In genomic region chr10:133104076-133104965, GRCh38 we compare ENCODE assay signal across 24 cellular contexts. TPM values are rescaled to one million over a fixed set of nuclear protein-coding genes. Genes with fewer than 3 reads are reported as not detected.
"Had no signal": no experiment of that assay in that cellular context is flagged by ENCODE, and none has a peak within 500 bp of the region (broad histone marks: within the 10 kb centered on the region; RNA-seq: fewer than 3 reads in every experiment).

No MANE protein-coding gene starts in this region.

- H3K4me3 Mint-ChIP-seq: activated CD4-positive, alpha-beta T cell treated with anti-CD3 and anti-CD28 coated beads, Interleukin-2, amount 10 ng/mL, durations not matched to agents 24 days and 14 days; activated CD8-positive, alpha-beta T cell treated with anti-CD3 and anti-CD28 coated beads for 36 hours; activated naive CD4-positive, alpha-beta T cell treated with anti-CD3 and anti-CD28 coated beads for 36 hours; activated T-cell treated with anti-CD3 and anti-CD28 coated beads, Interleukin-2, amount 50 U/mL, for 24 hours; natural killer cell treated with Interleukin-12 subunit alpha and Interleukin-12 subunit beta and Interleukin-15 and Interleukin-18, amount 100 ng/mL, for 72 hours; stimulated activated naive CD8-positive, alpha-beta T cell treated with anti-CD3 and anti-CD28 coated beads, Interleukin-15, Interleukin-2, amounts not matched to agents 100 ng/mL and 50 ng/mL, for 24 hours had no signal

- H3K4me3 ChIP-seq: lung, prostate gland, skin epidermis, tibial nerve, uterus had no signal

- H3K4me1 ChIP-seq: foreskin keratinocyte, uterus had no signal

- H3K4me1 Mint-ChIP-seq: activated CD4-positive, alpha-beta T cell treated with anti-CD3 and anti-CD28 coated beads, Interleukin-2, amount 10 ng/mL, durations not matched to agents 24 days and 14 days had no signal

- H3K27ac Mint-ChIP-seq: activated CD4-positive, alpha-beta T cell treated with anti-CD3 and anti-CD28 coated beads, Interleukin-2, amount 10 ng/mL, durations not matched to agents 24 days and 14 days; activated CD8-positive, alpha-beta T cell treated with anti-CD3 and anti-CD28 coated beads for 36 hours; activated naive CD4-positive, alpha-beta T cell treated with anti-CD3 and anti-CD28 coated beads for 36 hours; activated T-cell treated with anti-CD3 and anti-CD28 coated beads, Interleukin-2, amount 50 U/mL, for 24 hours; activated T-helper 2 cell treated with anti-CD3 and anti-CD28 coated beads, Interferon-gamma antibody, Interleukin-2, Interleukin-4, amounts not matched to agents 10 μg/mL and 5 μg/mL and 100 μg/mL, durations not matched to agents 14 hours and 24 hours and 36 hours; natural killer cell treated with Interleukin-12 subunit alpha and Interleukin-12 subunit beta and Interleukin-15 and Interleukin-18, amount 100 ng/mL, for 72 hours; stimulated activated naive CD8-positive, alpha-beta T cell treated with anti-CD3 and anti-CD28 coated beads, Interleukin-15, Interleukin-2, amounts not matched to agents 100 ng/mL and 50 ng/mL, for 24 hours had no signal

- H3K27me3 ChIP-seq: uterus had no signal

- H3K36me3 ChIP-seq: brain microvascular endothelial cell, prostate gland, tibial nerve, uterus had no signal

- DNase-seq: activated CD4-positive, alpha-beta T cell treated with anti-CD3 and anti-CD28 coated beads, Interleukin-2, amount 10 ng/mL, durations not matched to agents 24 days and 14 days; activated CD8-positive, alpha-beta T cell treated with anti-CD3 and anti-CD28 coated beads for 36 hours; activated naive CD4-positive, alpha-beta T cell treated with anti-CD3 and anti-CD28 coated beads for 36 hours; activated T-cell treated with anti-CD3 and anti-CD28 coated beads, Interleukin-2, amount 50 U/mL, for 24 hours; anterior cingulate cortex; brain microvascular endothelial cell; central memory CD4-positive, alpha-beta T cell; foreskin keratinocyte; glutamatergic neuron; hippocampal formation; islet precursor cell; T1000; uterus had no signal

- H3K9me3 ChIP-seq: prostate gland had no signal

- ATAC-seq: activated CD8-positive, alpha-beta T cell treated with anti-CD3 and anti-CD28 coated beads for 36 hours; foreskin keratinocyte; left lobe of liver; natural killer cell treated with Interleukin-12 subunit alpha and Interleukin-12 subunit beta and Interleukin-15 and Interleukin-18, amount 100 ng/mL, for 72 hours; right cardiac atrium had no signal

- H3K27ac ChIP-seq: brain microvascular endothelial cell, foreskin keratinocyte, prostate gland, skin epidermis, uterus had no signal

RNA-seq across cellular contexts. Expression of gene ADGRA1, which starts 16.6 kb away (rescaled TPM):
- total RNA-seq: activated CD4-positive, alpha-beta T cell treated with anti-CD3 and anti-CD28 coated beads, Interleukin-2, amount 10 ng/mL, durations not matched to agents 24 days and 14 days; activated CD8-positive, alpha-beta T cell treated with anti-CD3 and anti-CD28 coated beads for 36 hours; activated naive CD4-positive, alpha-beta T cell treated with anti-CD3 and anti-CD28 coated beads for 36 hours; activated T-helper 2 cell treated with anti-CD3 and anti-CD28 coated beads, Interferon-gamma antibody, Interleukin-2, Interleukin-4, amounts not matched to agents 10 μg/mL and 5 μg/mL and 100 μg/mL, durations not matched to agents 14 hours and 24 hours and 36 hours; epithelial cell of proximal tubule; fibroblast of lung; foreskin keratinocyte; natural killer cell treated with Interleukin-12 subunit alpha and Interleukin-12 subunit beta and Interleukin-15 and Interleukin-18, amount 100 ng/mL, for 72 hours had no signal

RNA-seq across cellular contexts. Expression of gene KNDC1, which starts 55.7 kb away (rescaled TPM):
- total RNA-seq: activated CD8-positive, alpha-beta T cell treated with anti-CD3 and anti-CD28 coated beads for 36 hours; activated naive CD4-positive, alpha-beta T cell treated with anti-CD3 and anti-CD28 coated beads for 36 hours had no signal
